15 cellular contexts compared by ENCODE assay signal in genomic region chr7:4162845-4163564, GRCh38.
DNase-seq lines count a peak whose midpoint lies in the region; FAIRE-seq and TF ChIP-seq lines count a peak whose summit lies in the region.
"Had no signal": no experiment of that assay in that cellular context is flagged by ENCODE, and none has a peak within 500 bp of the region (broad histone marks: within the 10 kb centered on the region; RNA-seq: fewer than 3 reads in every experiment).

No MANE protein-coding gene starts in this region.

- H3K36me3 Mint-ChIP-seq in glutamatergic neuron (ENCODE audit: unreplicated experiment) (peaks cover 16% of the 10 kb centered on the region), nephron progenitor cell (ENCODE audit: low read depth) (peaks cover 4% of the 10 kb centered on the region), immature natural killer cell (no peaks in the 10 kb centered on the region)
- no peaks in the 10 kb centered on the region for H3K36me3 Mint-ChIP-seq in activated CD4-positive, alpha-beta T cell treated with anti-CD3 and anti-CD28 coated beads, Interleukin-2, amount 10 ng/mL, durations not matched to agents 24 days and 14 days (ENCODE audit: low read depth)

- H3K27me3 Mint-ChIP-seq in glutamatergic neuron (ENCODE audit: unreplicated experiment) (peaks cover 23% of the 10 kb centered on the region), nephron progenitor cell (ENCODE audit: low read depth, poor library complexity) (peaks cover 15% of the 10 kb centered on the region), immature natural killer cell (ENCODE audit: low read depth in 3 of 3) (peaks cover 0 to 5% (median 2%) of the 10 kb centered on the region in 3 donors)
- H3K27me3 Mint-ChIP-seq in activated CD4-positive, alpha-beta T cell treated with anti-CD3 and anti-CD28 coated beads, Interleukin-2, amount 10 ng/mL, durations not matched to agents 24 days and 14 days = no peaks in the 10 kb centered on the region

- H3K4me3 Mint-ChIP-seq in glutamatergic neuron (ENCODE audit: unreplicated experiment) = no peak overlapping the region
- no peak overlapping the region for H3K4me3 Mint-ChIP-seq in nephron progenitor cell
- H3K4me3 Mint-ChIP-seq in immature natural killer cell = no peak overlapping the region
- no peak overlapping the region for H3K4me3 Mint-ChIP-seq in activated CD4-positive, alpha-beta T cell treated with anti-CD3 and anti-CD28 coated beads, Interleukin-2, amount 10 ng/mL, durations not matched to agents 24 days and 14 days

- H3K4me1 Mint-ChIP-seq in glutamatergic neuron (ENCODE audit: low read depth, unreplicated experiment) = peaks cover 34% of the 10 kb centered on the region
- H3K4me1 Mint-ChIP-seq in nephron progenitor cell = peaks cover 41% of the 10 kb centered on the region
- no peaks in the 10 kb centered on the region for H3K4me1 Mint-ChIP-seq in immature natural killer cell
- no peaks in the 10 kb centered on the region for H3K4me1 Mint-ChIP-seq in activated CD4-positive, alpha-beta T cell treated with anti-CD3 and anti-CD28 coated beads, Interleukin-2, amount 10 ng/mL, durations not matched to agents 24 days and 14 days

- H3K27ac Mint-ChIP-seq in glutamatergic neuron (ENCODE audit: unreplicated experiment) (peak overlapping the region; percentile 65), nephron progenitor cell (peak overlapping the region; percentile 67), immature natural killer cell (no peak overlapping the region)
- H3K27ac Mint-ChIP-seq in activated CD4-positive, alpha-beta T cell treated with anti-CD3 and anti-CD28 coated beads, Interleukin-2, amount 10 ng/mL, durations not matched to agents 24 days and 14 days = no peak overlapping the region

- peak; percentile 84 for FAIRE-seq in urothelium cell line (lab: Jason Lieb, UNC)

- intact Hi-C loops in activated CD4-positive, alpha-beta T cell treated with anti-CD3 and anti-CD28 coated beads, Interleukin-2, amount 10 ng/mL, durations not matched to agents 24 days and 14 days (cut with micrococcal nuclease) = no loop called here

- TF ChIP-seq CTCF in glutamatergic neuron (IDR thresholded peaks at IDR 0.05; ENCODE audit: partially characterized antibody, unreplicated experiment) (no peak), nephron progenitor cell (IDR thresholded peaks at IDR 0.05) (no peak)

- peak; percentile 24 for DNase-seq in NCI-H2171 treated with DMSO at 0.1 percent for 48 hours (lab: John Stamatoyannopoulos, UW)
- DNase-seq in NCI-H2171 (lab: John Stamatoyannopoulos, UW) = no peak
- no peak for DNase-seq in glutamatergic neuron
- no peak for DNase-seq in nephron progenitor cell
- no peak for DNase-seq in urothelium cell line (ENCODE audit: low spot score)
- no peak for DNase-seq in immature natural killer cell
- no peak for DNase-seq in activated naive CD4-positive, alpha-beta T cell treated with anti-CD3 and anti-CD28 coated beads, Interleukin-2, amount 50 U/mL, for 16 hours
- DNase-seq in activated CD4-positive, alpha-beta T cell treated with anti-CD3 and anti-CD28 coated beads, Interleukin-2, amount 10 ng/mL, durations not matched to agents 24 days and 14 days = no peak
- DNase-seq: 8988T, EL, H7, NCI-H2029 treated with DMSO at 0.1 percent for 48 hours, NCI-H345, NCI-H748 treated with DMSO at 0.1 percent for 48 hours, PC-9 had no signal

- H3K9me3 Mint-ChIP-seq in glutamatergic neuron (ENCODE audit: unreplicated experiment) (peaks cover 17% of the 10 kb centered on the region), nephron progenitor cell (peaks cover 6% of the 10 kb centered on the region), immature natural killer cell (no peaks in the 10 kb centered on the region)
- H3K9me3 Mint-ChIP-seq in activated CD4-positive, alpha-beta T cell treated with anti-CD3 and anti-CD28 coated beads, Interleukin-2, amount 10 ng/mL, durations not matched to agents 24 days and 14 days = no peaks in the 10 kb centered on the region

Comparison
In these comparisons a context has a peak if more than half of its experiments do, and no peak if none do; other contexts are left out.
1. H3K27ac Mint-ChIP-seq: peak in glutamatergic neuron (single experiment) and nephron progenitor cell (single experiment); none in immature natural killer cell (0 of 6) and activated CD4-positive, alpha-beta T cell treated with anti-CD3 and anti-CD28 coated beads, Interleukin-2, amount 10 ng/mL, durations not matched to agents 24 days and 14 days (single experiment).